In genomic region chr7:51141451-51141971, GRCh38 we compare ENCODE assay signal across 8 cellular contexts.
DNase-seq lines count a peak whose midpoint lies in the region; ATAC-seq and TF ChIP-seq lines count a peak whose summit lies in the region.

No MANE protein-coding gene starts in this region.

- no peak overlapping the region for H3K4me3 ChIP-seq in CD8-positive, alpha-beta T cell (ENCODE audit: low read depth, low read length)

- ATAC-seq in CD8-positive, alpha-beta T cell, result no peak

- peaks cover 27% of the 10 kb centered on the region for H3K4me1 Mint-ChIP-seq in MCF 10A (ENCODE audit: insufficient read depth, unreplicated experiment)
- H3K4me1 Mint-ChIP-seq in CD8-positive, alpha-beta T cell (ENCODE audit: low read depth), result no peaks in the 10 kb centered on the region

- H3K36me3 Mint-ChIP-seq in MCF 10A (ENCODE audit: insufficient read depth, unreplicated experiment), result peaks cover 7% of the 10 kb centered on the region
- H3K36me3 Mint-ChIP-seq in CD8-positive, alpha-beta T cell, result no peaks in the 10 kb centered on the region

- POLR2A ChIA-PET in MCF 10A (lab: Yijun Ruan, JAX), result interaction anchor here (0.5 to 1.7 kb wide), 5 partner anchors 15 to 1321 kb away, joined by 4 to 5 read pairs (median 4); no protein-coding TSS in a partner anchor
- POLR2A ChIA-PET in CD8-positive, alpha-beta T cell (lab: Charles Lee), result interaction anchor here (0.7 kb wide), 1 partner anchor 316 kb away, joined by 3 read pairs; no protein-coding TSS in a partner anchor

- DNase-seq in DMS79 treated with DMSO at 0.1 percent for 48 hours (lab: John Stamatoyannopoulos, UW) (peak; percentile 61), DMS79 (lab: John Stamatoyannopoulos, UW) (no peak), NCI-H1092 treated with DMSO at 0.1 percent for 48 hours (lab: John Stamatoyannopoulos, UW) (peak; percentile 37), MCF 10A (ENCODE audit: unreplicated experiment) (peak; percentile 55), kidney tubule cell (ENCODE audit: low spot score) (peak; percentile 50), NCI-H82 (lab: John Stamatoyannopoulos, UW) (no peak), T-helper 9 cell (no peak)
- no peak for DNase-seq in CD8-positive, alpha-beta T cell

- no peaks in the 10 kb centered on the region for H3K36me3 ChIP-seq in CD8-positive, alpha-beta T cell (ENCODE audit: insufficient read depth, low read length)

- H3K27ac ChIP-seq in CD8-positive, alpha-beta T cell (ENCODE audit: low read depth, low read length), result no peak overlapping the region

- intact Hi-C loops in MCF 10A (cut with micrococcal nuclease), result loop anchor here (1.0 to 5.0 kb wide), 7 partner anchors 74 to 936 kb away; no protein-coding TSS in a partner anchor
- intact Hi-C loops in CD8-positive, alpha-beta T cell (cut with DNase I, micrococcal nuclease), result loop anchor here (5.0 kb wide), 2 partner anchors 444 to 674 kb away; no protein-coding TSS in a partner anchor

- H3K9me3 ChIP-seq in CD8-positive, alpha-beta T cell (ENCODE audit: low read length), result peaks cover 3% of the 10 kb centered on the region

- H3K4me1 ChIP-seq in CD8-positive, alpha-beta T cell (ENCODE audit: insufficient read depth, low read length), result no peaks in the 10 kb centered on the region

- CTCF ChIA-PET in MCF 10A (lab: Yijun Ruan, JAX), result interaction anchor here (0.6 to 6.2 kb wide), 80 partner anchors 9 to 1193 kb away, joined by 3 to 126 read pairs (median 5); partner anchors contain the start of gene FIGNL1
- CTCF ChIA-PET in CD8-positive, alpha-beta T cell (lab: Charles Lee), result interaction anchor here (0.6 to 2.8 kb wide), 10 partner anchors 10 to 710 kb away, joined by 3 to 11 read pairs (median 4); no protein-coding TSS in a partner anchor

- no peak overlapping the region for H3K4me3 Mint-ChIP-seq in MCF 10A (ENCODE audit: unreplicated experiment)
- H3K4me3 Mint-ChIP-seq in CD8-positive, alpha-beta T cell, result no peak overlapping the region

- BruUV-seq in MCF 10A (replicated peaks; lab: Mats Ljungman, UMichigan), result no TSS peak

- H3K9me3 Mint-ChIP-seq in MCF 10A (ENCODE audit: unreplicated experiment), result no peaks in the 10 kb centered on the region
- H3K9me3 Mint-ChIP-seq in CD8-positive, alpha-beta T cell, result no peaks in the 10 kb centered on the region

- no peaks in the 10 kb centered on the region for H3K27me3 ChIP-seq in CD8-positive, alpha-beta T cell (ENCODE audit: insufficient read depth, low read length)

- peak; percentile 71 for TF ChIP-seq CTCF in MCF 10A (IDR thresholded peaks at IDR 0.05; ENCODE audit: unreplicated experiment)
- no peak for TF ChIP-seq CTCF in CD8-positive, alpha-beta T cell (IDR thresholded peaks at IDR 0.05)

- H3K27me3 Mint-ChIP-seq in MCF 10A (ENCODE audit: insufficient read depth, unreplicated experiment), result no peaks in the 10 kb centered on the region
- no peaks in the 10 kb centered on the region for H3K27me3 Mint-ChIP-seq in CD8-positive, alpha-beta T cell (ENCODE audit: low read depth)

- H3K27ac Mint-ChIP-seq in MCF 10A (ENCODE audit: low read depth, unreplicated experiment), result no peak overlapping the region
- no peak overlapping the region for H3K27ac Mint-ChIP-seq in CD8-positive, alpha-beta T cell

Comparison
In these comparisons a context has a peak if more than half of its experiments do, and no peak if none do; other contexts are left out.
1. DNase-seq: peak in DMS79 treated with DMSO at 0.1 percent for 48 hours (single experiment), NCI-H1092 treated with DMSO at 0.1 percent for 48 hours (single experiment), MCF 10A (single experiment) and kidney tubule cell (single experiment); none in DMS79 (single experiment), NCI-H82 (single experiment), CD8-positive, alpha-beta T cell (0 of 7) and T-helper 9 cell (single experiment).